Comparison of ENCODE assay signal across 8 cellular contexts in the genomic region with DNA sequence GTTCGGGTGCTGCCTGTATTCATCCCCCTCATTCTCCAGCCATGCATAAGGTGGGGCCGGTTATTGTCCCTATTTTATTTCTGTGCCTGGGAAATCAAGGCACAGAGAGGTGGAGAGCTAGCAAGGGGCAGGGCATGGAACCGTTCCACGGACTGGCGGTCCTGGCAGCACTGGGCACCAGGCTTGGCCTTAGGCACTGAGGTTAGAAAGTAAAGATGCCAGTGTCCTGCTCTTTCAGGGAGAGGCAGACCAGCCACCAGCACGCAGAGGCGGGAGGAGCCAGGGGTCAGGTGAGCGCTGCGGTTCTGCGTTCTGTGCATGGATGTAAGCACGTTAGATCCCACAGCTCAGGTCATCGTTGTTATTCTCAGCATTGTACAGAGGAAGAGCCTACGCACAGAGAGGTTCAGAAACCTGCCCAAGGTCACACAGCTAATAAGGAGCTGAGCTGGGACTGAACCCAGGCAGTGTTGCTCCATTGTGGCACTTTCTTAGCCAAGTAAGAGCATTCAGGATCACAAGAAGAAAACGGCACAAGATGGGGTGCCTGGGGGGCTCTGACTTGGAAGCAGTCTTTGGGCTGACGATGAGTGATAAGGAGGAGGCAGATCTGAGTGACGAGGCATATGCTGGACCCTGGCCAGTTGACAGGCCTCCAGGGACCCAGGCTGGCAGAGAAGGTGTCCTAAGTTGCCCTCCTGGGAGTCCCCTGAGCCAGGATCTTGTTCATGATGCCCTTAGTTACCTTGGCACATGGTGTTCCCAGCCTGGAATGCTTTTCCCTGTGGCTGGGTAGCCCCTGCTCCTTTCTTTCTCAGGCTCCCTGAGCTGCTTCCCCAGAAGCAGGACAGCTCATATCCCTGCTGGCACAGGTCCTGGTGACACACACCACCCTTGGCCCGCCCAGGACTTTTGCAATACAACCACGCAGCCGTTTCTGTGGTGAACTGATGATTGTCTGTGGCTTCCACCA. TPM values are rescaled to one million over a fixed set of nuclear protein-coding genes. Genes with fewer than 3 reads are reported as not detected.
A peak's percentile ranks its signal among the peaks of the same experiment; 100 is the strongest.
DNase-seq lines count a peak whose midpoint lies in the region; ATAC-seq, FAIRE-seq and TF ChIP-seq lines count a peak whose summit lies in the region.

No MANE protein-coding gene starts in this region.

- H3K4me3 ChIP-seq in PC-9 (no peak overlapping the region), fibroblast of lung (replicated peaks in 1 of 4; ENCODE audit: control extremely low read depth in 1 of 4, insufficient read depth in 1 of 4, low read depth in 3 of 4, low read length in 4 of 4) (no peak overlapping the region), pancreas (no peak overlapping the region)

- no peaks in the 10 kb centered on the region for H3F3A ChIP-seq in PC-9 (ENCODE audit: insufficient read depth, low read depth)

- H3K79me2 ChIP-seq in PC-9 (ENCODE audit: low read depth) (no peaks in the 10 kb centered on the region), fibroblast of lung (ENCODE audit: control insufficient read depth, insufficient read depth, low read length) (no peaks in the 10 kb centered on the region)

- H3K9me2 ChIP-seq in PC-9 (ENCODE audit: insufficient read depth): no peaks in the 10 kb centered on the region

- DNase-seq in CD1c-positive myeloid dendritic cell (ENCODE audit: extremely low spot score) (peak; percentile 79), PC-9 (peak; percentile 67 to 68), fibroblast of lung (ENCODE audit: low read depth in 2 of 2) (peak; percentile 95 to 97), pancreas (peak in 4 of 6 donors; percentile 38 to 56 (median 44))
- no peak for DNase-seq in activated CD4-positive, alpha-beta T cell treated with anti-CD3 and anti-CD28 coated beads, Interleukin-2, amount 50 U/mL, for 1 hour

- no peaks in the 10 kb centered on the region for H4K20me1 ChIP-seq in PC-9 (ENCODE audit: insufficient read depth)
- H4K20me1 ChIP-seq in fibroblast of lung (ENCODE audit: control insufficient read depth, extremely low read depth, insufficient read depth, low read length): no peaks in the 10 kb centered on the region

- no peak overlapping the region for H2AFZ ChIP-seq in PC-9
- no peak overlapping the region for H2AFZ ChIP-seq in fibroblast of lung (ENCODE audit: low read length)

- BruUV-seq in PC-9 (replicated peaks; lab: Mats Ljungman, UMichigan): no TSS peak

- POLR2A ChIA-PET in PC-9 (lab: Charles Lee; ENCODE audit: unreplicated experiment): interaction anchor here (0.7 kb wide), 1 partner anchor 10 kb away, joined by 3 read pairs; no protein-coding TSS in a partner anchor

- intact Hi-C loops in PC-9 (cut with micrococcal nuclease; ENCODE audit: unreplicated experiment) (no loop called here), pancreas (cut with DNase I) (no loop called here)

- ATAC-seq in pancreas: peak in 3 of 4 donors; percentile 46 to 71 (median 57)
- ATAC-seq in HG03045 (IDR thresholded peaks at IDR 0.05; ENCODE audit: unreplicated experiment): no peak
- ATAC-seq in HG02623 (IDR thresholded peaks at IDR 0.05; ENCODE audit: unreplicated experiment): no peak
- no peak for ATAC-seq in HG02840 (IDR thresholded peaks at IDR 0.05; ENCODE audit: low FRiP score, unreplicated experiment)

- no peak overlapping the region for H3K27ac ChIP-seq in PC-9
- H3K27ac ChIP-seq in fibroblast of lung (ENCODE audit: insufficient read depth, low read length): peak overlapping the region; percentile 70
- no peak overlapping the region for H3K27ac ChIP-seq in pancreas

- no peaks in the 10 kb centered on the region for H3K9me3 ChIP-seq in PC-9 (ENCODE audit: insufficient read depth, low read depth)
- no peaks in the 10 kb centered on the region for H3K9me3 ChIP-seq in fibroblast of lung (ENCODE audit: control insufficient read depth, insufficient read depth, low read depth, low read length)
- H3K9me3 ChIP-seq in pancreas: no peaks in the 10 kb centered on the region

- H3K36me3 ChIP-seq in PC-9 (ENCODE audit: low read depth): no peaks in the 10 kb centered on the region
- peaks cover 40% of the 10 kb centered on the region for H3K36me3 ChIP-seq in fibroblast of lung (ENCODE audit: control insufficient read depth, insufficient read depth, low read length)
- no peaks in the 10 kb centered on the region for H3K36me3 ChIP-seq in pancreas

- TF ChIP-seq CTCF in PC-9 (conservative IDR thresholded peaks at IDR 0.05) (no peak), fibroblast of lung (conservative IDR thresholded peaks at IDR 0.05 in 1 of 2, IDR thresholded peaks at IDR 0.05 in 1 of 2; ENCODE audit: low read depth in 1 of 2, low read length in 2 of 2) (peak in 1 of 2 donors; percentile 19), pancreas (IDR thresholded peaks at IDR 0.05) (no peak)

- H3K4me1 ChIP-seq in PC-9 (replicated peaks; ENCODE audit: insufficient read depth): 0 out of 2 replicates have a peak, but pooled peaks cover 5% of the 10 kb centered on the region
- peaks cover 14% of the 10 kb centered on the region for H3K4me1 ChIP-seq in fibroblast of lung (ENCODE audit: control insufficient read depth, extremely low read depth, insufficient read depth, low read length)
- no peaks in the 10 kb centered on the region for H3K4me1 ChIP-seq in pancreas

- FAIRE-seq in pancreas (lab: Jason Lieb, UNC): no peak

- CTCF ChIA-PET in PC-9 (lab: Charles Lee): no interaction called here

- WGBS in pancreas, 2 donors: 83 to 85% methylated on average over 19 of the region's 19 CpGs

- no peaks in the 10 kb centered on the region for H3K27me3 ChIP-seq in PC-9 (ENCODE audit: insufficient read depth, low read depth)
- H3K27me3 ChIP-seq in fibroblast of lung (ENCODE audit: control insufficient read depth, insufficient read depth, low read length): no peaks in the 10 kb centered on the region
- no peaks in the 10 kb centered on the region for H3K27me3 ChIP-seq in pancreas

- H3K4me2 ChIP-seq in PC-9: peak overlapping the region; percentile 36; the same call in 1 of the 2 replicates
- no peak overlapping the region for H3K4me2 ChIP-seq in fibroblast of lung (ENCODE audit: extremely low read depth, insufficient read depth, low read length)

- no peak overlapping the region for H3K9ac ChIP-seq in fibroblast of lung (ENCODE audit: insufficient read depth, low read length)

RNA-seq across cellular contexts. Expression of gene OSBPL5, which starts 41.1 kb away (rescaled TPM):
- total RNA-seq in PC-9 (2021) (6.4 and 8.8 TPM in 2 replicates), fibroblast of lung (33.9 and 49.0 TPM in 2 replicates), pancreas (10 to 100 TPM in 4 of 6 donors, 1 to 10 TPM in 2; 9.8 to 16.7 (median 10.6) TPM)
- polyA plus RNA-seq in fibroblast of lung (10.1 and 12.4 TPM in 2 replicates), pancreas (10 to 100 TPM; 12.6 to 14.9 TPM)
- 25.2 and 39.1 TPM in 2 replicates for polyA plus RNA-seq in fibroblast of lung (2012)
- 28.9 and 38.6 TPM in 2 replicates for polyA minus RNA-seq in fibroblast of lung (ENCODE audit: low replicate concordance)

Comparison
In these comparisons a context has a peak if more than half of its experiments do, and no peak if none do; other contexts are left out.
1. ATAC-seq: peak in pancreas (3 of 4); none in HG03045 (single experiment), HG02623 (single experiment) and HG02840 (single experiment).